Comparison of ENCODE assay signal across 23 cellular contexts in the genomic region with DNA sequence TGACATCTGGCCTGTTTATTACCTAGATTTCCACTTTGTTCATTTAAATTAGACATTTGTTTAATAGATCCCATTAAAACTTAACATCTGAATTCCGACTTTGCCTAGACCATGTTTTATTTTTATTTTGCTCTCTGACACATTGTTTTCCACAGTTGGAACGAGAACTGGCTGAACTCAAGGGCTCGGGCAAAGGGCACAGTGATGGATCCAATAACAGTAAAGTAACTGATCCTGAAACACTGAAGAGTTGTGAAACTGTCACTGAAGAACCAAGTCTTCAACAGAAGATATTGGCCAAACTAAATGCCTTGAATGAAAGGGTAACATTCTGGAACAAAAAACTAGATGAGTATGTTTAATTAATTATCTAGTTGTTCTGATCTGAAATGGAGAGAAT. TPM values are rescaled to one million over a fixed set of nuclear protein-coding genes. Genes with fewer than 3 reads are reported as not detected.
DNase-seq lines count a peak whose midpoint lies in the region; ATAC-seq, FAIRE-seq and TF ChIP-seq lines count a peak whose summit lies in the region.
"Had no signal": no experiment of that assay in that cellular context is flagged by ENCODE, and none has a peak within 500 bp of the region (broad histone marks: within the 10 kb centered on the region; RNA-seq: fewer than 3 reads in every experiment).

No MANE protein-coding gene starts in this region.

- H3K9ac ChIP-seq in OCI-LY1 (ENCODE audit: low read length): no peak overlapping the region

- no peaks in the 10 kb centered on the region for H3K79me2 ChIP-seq in OCI-LY1 (ENCODE audit: insufficient read depth, low read length)

- no peak overlapping the region for H3K27ac ChIP-seq in OCI-LY1 (ENCODE audit: low read depth, low read length, poor library complexity, severe bottlenecking)

- H3K27me3 ChIP-seq in OCI-LY1 (ENCODE audit: insufficient read depth, low read length): no peaks in the 10 kb centered on the region

- H3K4me1 ChIP-seq in OCI-LY1 (ENCODE audit: insufficient read depth, low read length, severe bottlenecking): peaks cover 10% of the 10 kb centered on the region
- H3K4me1 ChIP-seq: HAP-1 had no signal

- no peaks in the 10 kb centered on the region for H3F3A ChIP-seq in OCI-LY1 (ENCODE audit: insufficient read depth, low read length)

- H3K4me3 ChIP-seq in OCI-LY1 (ENCODE audit: low read depth, low read length, poor library complexity, severe bottlenecking): no peak overlapping the region
- H3K4me3 ChIP-seq: HAP-1 had no signal

- no peak for TF ChIP-seq CTCF in OCI-LY1 (IDR thresholded peaks at IDR 0.05; ENCODE audit: low read length)

- no peak overlapping the region for H3K4me2 ChIP-seq in OCI-LY1 (ENCODE audit: low read length)

- no peak for DNase-seq in left lobe of liver (ENCODE audit: low spot score)
- DNase-seq: C1 segment of cervical spinal cord; Calu3; CD4-positive, alpha-beta memory T cell; COR-L47; DMS53; DMS79 treated with DMSO at 0.1 percent for 48 hours; GF-D8; GOT3; HFFc6 had no signal

- H3K9me2 ChIP-seq in OCI-LY1 (ENCODE audit: low read depth, low read length): no peaks in the 10 kb centered on the region

- H2AFZ ChIP-seq in OCI-LY1 (ENCODE audit: low read length): 0 out of 2 replicates have a peak overlapping the region, but pooled peaks have one; percentile 20

- no peaks in the 10 kb centered on the region for H3K36me3 ChIP-seq in OCI-LY1 (ENCODE audit: insufficient read depth, low read length)
- H3K36me3 ChIP-seq: HAP-1 had no signal

- FAIRE-seq in endometrium (lab: Jason Lieb, UNC): peak; percentile 97
- FAIRE-seq: GM12891, GM18507, H54 had no signal

- ATAC-seq in left lobe of liver (peak; percentile 49), HG03460 (IDR thresholded peaks at IDR 0.05; ENCODE audit: unreplicated experiment) (no peak), SK-N-SH treated with all-trans-retinoic acid at 6 μM for 48 hours (no peak), HG03039 (IDR thresholded peaks at IDR 0.05; ENCODE audit: unreplicated experiment) (no peak)

- H4K20me1 ChIP-seq in OCI-LY1 (ENCODE audit: insufficient read depth, low read length): no peaks in the 10 kb centered on the region

- no peaks in the 10 kb centered on the region for H3K9me3 ChIP-seq in OCI-LY1 (ENCODE audit: low read length)
- H3K9me3 ChIP-seq: HAP-1 had no signal

TF ChIP-seq in SK-N-SH treated with all-trans-retinoic acid at 6 μM for 48 hours, 23 proteins besides CTCF, POLR2A, EP300 and RAD21:
- TF ChIP-seq TOX (CRISPR knock-in tag; IDR thresholded peaks at IDR 0.05; ENCODE audit: borderline replicate concordance) (no peak), RARB (CRISPR knock-in tag; IDR thresholded peaks at IDR 0.05) (no peak), ZNF565 (CRISPR knock-in tag; conservative IDR thresholded peaks at IDR 0.05; ENCODE audit: low read depth) (no peak), ZNF70 (CRISPR knock-in tag; IDR thresholded peaks at IDR 0.05) (no peak), OSR1 (CRISPR knock-in tag; IDR thresholded peaks at IDR 0.05) (no peak), ZNF8 (CRISPR knock-in tag; IDR thresholded peaks at IDR 0.05) (no peak), GLIS3 (CRISPR knock-in tag; IDR thresholded peaks at IDR 0.05) (no peak), ZFP3 (CRISPR knock-in tag; IDR thresholded peaks at IDR 0.05) (no peak), PPARA (CRISPR knock-in tag; IDR thresholded peaks at IDR 0.05; ENCODE audit: borderline replicate concordance) (no peak), SNAI2 (CRISPR knock-in tag; IDR thresholded peaks at IDR 0.05) (no peak), ISL1 (CRISPR knock-in tag; IDR thresholded peaks at IDR 0.05) (no peak), BACH2 (CRISPR knock-in tag; IDR thresholded peaks at IDR 0.05; ENCODE audit: borderline replicate concordance) (no peak), ZC3H10 (CRISPR knock-in tag; IDR thresholded peaks at IDR 0.05) (no peak), ARNTL (CRISPR knock-in tag; IDR thresholded peaks at IDR 0.05; ENCODE audit: borderline replicate concordance, low read depth) (no peak), ZFP30 (CRISPR knock-in tag; IDR thresholded peaks at IDR 0.05) (no peak), TSHZ2 (CRISPR knock-in tag; IDR thresholded peaks at IDR 0.05) (no peak)
- TF ChIP-seq, protein P1, sequence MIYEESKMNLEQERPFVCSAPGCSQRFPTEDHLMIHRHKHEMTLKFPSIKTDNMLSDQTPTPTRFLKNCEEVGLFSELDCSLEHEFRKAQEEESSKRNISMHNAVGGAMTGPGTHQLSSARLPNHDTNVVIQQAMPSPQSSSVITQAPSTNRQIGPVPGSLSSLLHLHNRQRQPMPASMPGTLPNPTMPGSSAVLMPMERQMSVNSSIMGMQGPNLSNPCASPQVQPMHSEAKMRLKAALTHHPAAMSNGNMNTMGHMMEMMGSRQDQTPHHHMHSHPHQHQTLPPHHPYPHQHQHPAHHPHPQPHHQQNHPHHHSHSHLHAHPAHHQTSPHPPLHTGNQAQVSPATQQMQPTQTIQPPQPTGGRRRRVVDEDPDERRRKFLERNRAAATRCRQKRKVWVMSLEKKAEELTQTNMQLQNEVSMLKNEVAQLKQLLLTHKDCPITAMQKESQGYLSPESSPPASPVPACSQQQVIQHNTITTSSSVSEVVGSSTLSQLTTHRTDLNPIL (CRISPR knock-in tag; IDR thresholded peaks at IDR 0.05; ENCODE audit: low read depth): no peak
- TF ChIP-seq, protein P2, sequence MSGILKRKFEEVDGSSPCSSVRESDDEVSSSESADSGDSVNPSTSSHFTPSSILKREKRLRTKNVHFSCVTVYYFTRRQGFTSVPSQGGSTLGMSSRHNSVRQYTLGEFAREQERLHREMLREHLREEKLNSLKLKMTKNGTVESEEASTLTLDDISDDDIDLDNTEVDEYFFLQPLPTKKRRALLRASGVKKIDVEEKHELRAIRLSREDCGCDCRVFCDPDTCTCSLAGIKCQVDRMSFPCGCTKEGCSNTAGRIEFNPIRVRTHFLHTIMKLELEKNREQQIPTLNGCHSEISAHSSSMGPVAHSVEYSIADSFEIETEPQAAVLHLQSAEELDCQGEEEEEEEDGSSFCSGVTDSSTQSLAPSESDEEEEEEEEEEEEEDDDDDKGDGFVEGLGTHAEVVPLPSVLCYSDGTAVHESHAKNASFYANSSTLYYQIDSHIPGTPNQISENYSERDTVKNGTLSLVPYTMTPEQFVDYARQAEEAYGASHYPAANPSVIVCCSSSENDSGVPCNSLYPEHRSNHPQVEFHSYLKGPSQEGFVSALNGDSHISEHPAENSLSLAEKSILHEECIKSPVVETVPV (CRISPR knock-in tag; IDR thresholded peaks at IDR 0.05): no peak
- TF ChIP-seq, protein P3, sequence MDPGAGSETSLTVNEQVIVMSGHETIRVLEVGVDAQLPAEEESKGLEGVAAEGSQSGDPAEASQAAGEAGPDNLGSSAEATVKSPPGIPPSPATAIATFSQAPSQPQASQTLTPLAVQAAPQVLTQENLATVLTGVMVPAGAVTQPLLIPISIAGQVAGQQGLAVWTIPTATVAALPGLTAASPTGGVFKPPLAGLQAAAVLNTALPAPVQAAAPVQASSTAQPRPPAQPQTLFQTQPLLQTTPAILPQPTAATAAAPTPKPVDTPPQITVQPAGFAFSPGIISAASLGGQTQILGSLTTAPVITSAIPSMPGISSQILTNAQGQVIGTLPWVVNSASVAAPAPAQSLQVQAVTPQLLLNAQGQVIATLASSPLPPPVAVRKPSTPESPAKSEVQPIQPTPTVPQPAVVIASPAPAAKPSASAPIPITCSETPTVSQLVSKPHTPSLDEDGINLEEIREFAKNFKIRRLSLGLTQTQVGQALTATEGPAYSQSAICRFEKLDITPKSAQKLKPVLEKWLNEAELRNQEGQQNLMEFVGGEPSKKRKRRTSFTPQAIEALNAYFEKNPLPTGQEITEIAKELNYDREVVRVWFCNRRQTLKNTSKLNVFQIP (CRISPR knock-in tag; IDR thresholded peaks at IDR 0.05; ENCODE audit: borderline replicate concordance, low read depth): no peak
- TF ChIP-seq, protein P4, sequence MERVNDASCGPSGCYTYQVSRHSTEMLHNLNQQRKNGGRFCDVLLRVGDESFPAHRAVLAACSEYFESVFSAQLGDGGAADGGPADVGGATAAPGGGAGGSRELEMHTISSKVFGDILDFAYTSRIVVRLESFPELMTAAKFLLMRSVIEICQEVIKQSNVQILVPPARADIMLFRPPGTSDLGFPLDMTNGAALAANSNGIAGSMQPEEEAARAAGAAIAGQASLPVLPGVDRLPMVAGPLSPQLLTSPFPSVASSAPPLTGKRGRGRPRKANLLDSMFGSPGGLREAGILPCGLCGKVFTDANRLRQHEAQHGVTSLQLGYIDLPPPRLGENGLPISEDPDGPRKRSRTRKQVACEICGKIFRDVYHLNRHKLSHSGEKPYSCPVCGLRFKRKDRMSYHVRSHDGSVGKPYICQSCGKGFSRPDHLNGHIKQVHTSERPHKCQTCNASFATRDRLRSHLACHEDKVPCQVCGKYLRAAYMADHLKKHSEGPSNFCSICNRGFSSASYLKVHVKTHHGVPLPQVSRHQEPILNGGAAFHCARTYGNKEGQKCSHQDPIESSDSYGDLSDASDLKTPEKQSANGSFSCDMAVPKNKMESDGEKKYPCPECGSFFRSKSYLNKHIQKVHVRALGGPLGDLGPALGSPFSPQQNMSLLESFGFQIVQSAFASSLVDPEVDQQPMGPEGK (CRISPR knock-in tag; IDR thresholded peaks at IDR 0.05; ENCODE audit: borderline replicate concordance): no peak

RNA-seq across cellular contexts. Expression of gene LRRC9, which starts 39.7 kb away (rescaled TPM):
- not detected for total RNA-seq in left lobe of liver
- total RNA-seq: A172, A673, Calu3, Daoy, G401, HFFc6 had no signal
